In genomic region chr17:44363613-44364159, GRCh38 we compare ENCODE assay signal across 8 cellular contexts. TPM values are rescaled to one million over a fixed set of nuclear protein-coding genes. Genes with fewer than 3 reads are reported as not detected.
A peak's percentile ranks its signal among the peaks of the same experiment; 100 is the strongest.
DNase-seq lines count a peak whose midpoint lies in the region; ATAC-seq, FAIRE-seq and TF ChIP-seq lines count a peak whose summit lies in the region.

FAM171A2 (minus strand) TSS chr17:44363853; CDS start chr17:44363714, 139 bp downstream.

- no peak within 1 kb of the TSS for H3K27ac Mint-ChIP-seq in activated B cell treated with CpG ODN at 0.5 μM for 24 hours
- no peak within 1 kb of the TSS for H3K27ac Mint-ChIP-seq in central memory CD8-positive, alpha-beta T cell (ENCODE audit: low read depth)

- POLR2A ChIA-PET in activated B cell treated with CpG ODN at 0.5 μM for 24 hours (lab: Charles Lee): interaction anchor here (0.6 to 1.3 kb wide), 6 partner anchors 10 to 1046 kb away, joined by 3 to 7 read pairs (median 4); partner anchors contain the start of gene SLC25A39

- H3K36me3 ChIP-seq in kidney (ENCODE audit: control insufficient read depth in 1 of 2, insufficient read depth in 2 of 2, low read length in 2 of 2): no peaks in the 10 kb centered on the region

- H3K9me3 Mint-ChIP-seq in activated B cell treated with CpG ODN at 0.5 μM for 24 hours: no peaks in the 10 kb centered on the region
- no peaks in the 10 kb centered on the region for H3K9me3 Mint-ChIP-seq in central memory CD8-positive, alpha-beta T cell

- H3K27me3 Mint-ChIP-seq in activated B cell treated with CpG ODN at 0.5 μM for 24 hours: peaks cover 23% of the 10 kb centered on the region
- H3K27me3 Mint-ChIP-seq in central memory CD8-positive, alpha-beta T cell: peaks cover 51% of the 10 kb centered on the region

- no peaks in the 10 kb centered on the region for H3K36me3 Mint-ChIP-seq in activated B cell treated with CpG ODN at 0.5 μM for 24 hours (ENCODE audit: low read depth)
- H3K36me3 Mint-ChIP-seq in central memory CD8-positive, alpha-beta T cell (ENCODE audit: insufficient read depth): peaks cover 2% of the 10 kb centered on the region

- intact Hi-C loops in activated B cell treated with CpG ODN at 0.5 μM for 24 hours (cut with micrococcal nuclease): no loop called here
- intact Hi-C loops in kidney (cut with DNase I): no loop called here

- H3K4me3 ChIP-seq in kidney (ENCODE audit: low read length in 2 of 2): peak within 1 kb of the TSS in 1 of 2 donors; percentile 54

- no peaks in the 10 kb centered on the region for H3K9me3 ChIP-seq in kidney (ENCODE audit: control insufficient read depth in 1 of 2, low read length in 2 of 2)

- peaks cover 11% of the 10 kb centered on the region for H3K4me1 Mint-ChIP-seq in activated B cell treated with CpG ODN at 0.5 μM for 24 hours
- no peaks in the 10 kb centered on the region for H3K4me1 Mint-ChIP-seq in central memory CD8-positive, alpha-beta T cell

- peak within 1 kb of the TSS in 1 of 2 donors; percentile 26 for H3K9ac ChIP-seq in kidney (ENCODE audit: low read length in 2 of 2)

- H3K4me1 ChIP-seq in kidney (ENCODE audit: control insufficient read depth in 1 of 2, insufficient read depth in 1 of 2, low read depth in 1 of 2, low read length in 2 of 2): peaks cover 5% of the 10 kb centered on the region in 2 donors

- FAIRE-seq in kidney (lab: Jason Lieb, UNC): no peak

- DNase-seq in AG09319 (ENCODE audit: extremely low read depth, low read depth) (no peak), NCI-H1694 (lab: John Stamatoyannopoulos, UW) (peak; percentile 36), activated B cell treated with CpG ODN at 0.5 μM for 24 hours (peak; percentile 78), kidney (peak; percentile 81)
- peak; percentile 33 to 58 for DNase-seq in central memory CD8-positive, alpha-beta T cell (ENCODE audit: low spot score in 2 of 2)
- peak; percentile 58 to 66 for DNase-seq in stimulated activated CD4-positive, alpha-beta T cell treated with anti-CD3 and anti-CD28 coated beads, Interleukin-1b, Interleukin-23, amount 100 ng/mL, for 4 hours (ENCODE audit: low read depth in 2 of 2)

- ATAC-seq in GM19351 (IDR thresholded peaks at IDR 0.05; ENCODE audit: unreplicated experiment) (peak; percentile 48), activated B cell treated with CpG ODN at 0.5 μM for 24 hours (ENCODE audit: low read depth) (peak; percentile 92), HG03097 (IDR thresholded peaks at IDR 0.05; ENCODE audit: low FRiP score, unreplicated experiment) (no peak)
- ATAC-seq in central memory CD8-positive, alpha-beta T cell (replicated peaks; ENCODE audit: extremely low read depth, poor library complexity, severe bottlenecking): peak; percentile 78

- CTCF ChIA-PET in activated B cell treated with CpG ODN at 0.5 μM for 24 hours (lab: Charles Lee): interaction anchor here (0.7 to 2.6 kb wide), 9 partner anchors 9 to 424 kb away, joined by 3 to 16 read pairs (median 3); partner anchors contain the start of genes GRN and ITGA2B

- H3K4me3 Mint-ChIP-seq in activated B cell treated with CpG ODN at 0.5 μM for 24 hours: peak within 1 kb of the TSS; percentile 79
- H3K4me3 Mint-ChIP-seq in central memory CD8-positive, alpha-beta T cell: peak within 1 kb of the TSS; percentile 71

- no peak within 1 kb of the TSS for H3K27ac ChIP-seq in kidney (ENCODE audit: low read depth in 2 of 2, low read length in 2 of 2)

- peak; percentile 38 for TF ChIP-seq CTCF in AG09319 (IDR thresholded peaks at IDR 0.05; ENCODE audit: low read depth, low read length)
- TF ChIP-seq CTCF in activated B cell treated with CpG ODN at 0.5 μM for 24 hours (IDR thresholded peaks at IDR 0.05): peak; percentile 55
- TF ChIP-seq CTCF in kidney (IDR thresholded peaks at IDR 0.05; ENCODE audit: borderline replicate concordance, extremely low read depth, insufficient read depth): peak; percentile 54

RNA-seq across cellular contexts. Expression of gene FAM171A2, which starts in this region (rescaled TPM):
- 0.49 and 0.75 TPM in 2 replicates for total RNA-seq in activated B cell treated with CpG ODN at 0.5 μM for 24 hours
- 0.94 TPM for total RNA-seq in kidney
- 1.6 TPM for polyA plus RNA-seq in kidney (ENCODE audit: insufficient read depth, low read depth, low replicate concordance)

Comparison
In these comparisons a context has a peak if more than half of its experiments do, and no peak if none do; other contexts are left out.
1. Peak in DNase-seq and ATAC-seq in activated B cell treated with CpG ODN at 0.5 μM for 24 hours; RNA of the gene not detected or under 1 TPM.